ENCODE assay signal across 9 cellular contexts in genomic region chr11:116731097-116731761, GRCh38. TPM values are rescaled to one million over a fixed set of nuclear protein-coding genes. Genes with fewer than 3 reads are reported as not detected.
DNase-seq lines count a peak whose midpoint lies in the region; ATAC-seq and TF ChIP-seq lines count a peak whose summit lies in the region.
"Had no signal": no experiment of that assay in that cellular context is flagged by ENCODE, and none has a peak within 500 bp of the region (broad histone marks: within the 10 kb centered on the region; RNA-seq: fewer than 3 reads in every experiment).

No MANE protein-coding gene starts in this region.

- DNase-seq in NCI-H2081 (lab: John Stamatoyannopoulos, UW) (peak; percentile 18 to 35), NCI-H2081 treated with DMSO at 0.1 percent for 48 hours (lab: John Stamatoyannopoulos, UW) (no peak), brain microvascular endothelial cell (no peak), iPS-NIHi7 (ENCODE audit: extremely low spot score) (peak; percentile 71), superior temporal gyrus (ENCODE audit: extremely low spot score) (peak; percentile 69), mucosa of gallbladder (ENCODE audit: low spot score) (no peak), foreskin melanocyte (no peak)
- DNase-seq: NK-92 treated with Interleukin-12 subunit alpha and Interleukin-12 subunit beta, amount 100 ng/mL, for 24 hours had no signal

- no peak overlapping the region for H3K4me3 ChIP-seq in brain microvascular endothelial cell (ENCODE audit: low read depth, low read length)

- peaks cover 3% of the 10 kb centered on the region for H3K27me3 ChIP-seq in brain microvascular endothelial cell (replicated peaks)

- no peaks in the 10 kb centered on the region for H3K36me3 ChIP-seq in brain microvascular endothelial cell (replicated peaks)

- H3K27ac ChIP-seq in brain microvascular endothelial cell, result no peak overlapping the region

- TF ChIP-seq CTCF in brain microvascular endothelial cell (IDR thresholded peaks at IDR 0.05; ENCODE audit: low read depth, low read length, missing control alignments), result peak; percentile 13

- ATAC-seq in HG03045 (IDR thresholded peaks at IDR 0.05; ENCODE audit: unreplicated experiment), result no peak

- in situ Hi-C loops in brain microvascular endothelial cell (cut with HindIII; ENCODE audit: low pct_ligation_motif_present, low sequenced_read_pairs), result no loop called here

RNA-seq across cellular contexts. Expression of gene BUD13, which starts 41.6 kb away (rescaled TPM):
- 14.0 TPM for total RNA-seq in mucosa of gallbladder

RNA-seq across cellular contexts. Expression of gene ZPR1, which starts 56.6 kb away (rescaled TPM):
- total RNA-seq in mucosa of gallbladder, result 48.1 TPM

Comparison
In these comparisons a context has a peak if more than half of its experiments do, and no peak if none do; other contexts are left out.
1. DNase-seq: peak in NCI-H2081 (2 of 2), iPS-NIHi7 (single experiment) and superior temporal gyrus (single experiment); none in NCI-H2081 treated with DMSO at 0.1 percent for 48 hours (single experiment), brain microvascular endothelial cell (single experiment), mucosa of gallbladder (single experiment) and foreskin melanocyte (single experiment).